In the genomic region with DNA sequence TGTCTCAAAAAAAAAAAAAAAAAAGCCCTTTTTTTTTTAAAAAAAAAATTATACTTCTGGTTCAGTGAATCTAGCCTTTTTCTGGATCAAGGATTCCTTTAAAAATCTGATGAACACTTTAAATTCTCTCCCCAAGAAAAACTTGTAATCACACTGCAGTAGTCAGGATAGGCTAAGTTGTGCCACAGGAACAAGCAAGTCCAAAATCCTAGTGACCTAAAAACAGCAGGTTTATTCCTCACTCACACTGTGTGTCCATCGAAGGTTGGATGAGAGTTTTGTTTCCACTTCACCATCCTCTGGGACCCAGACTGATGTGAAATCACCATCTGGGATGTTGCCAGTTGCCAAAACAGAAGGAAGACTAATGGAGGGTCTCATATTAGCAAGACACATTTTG, we compare ENCODE assay signal across 1 cellular context.
TF ChIP-seq lines count a peak whose summit lies in the region.

No MANE protein-coding gene starts in this region.

TF ChIP-seq in HepG2, 621 proteins besides CTCF, POLR2A, EP300 and RAD21:
- TF ChIP-seq ZNF12 (CRISPR knock-in tag; IDR thresholded peaks at IDR 0.05) (peak; percentile 98), SOX6 (IDR thresholded peaks at IDR 0.05) (no peak), SOX6 (CRISPR knock-in tag; IDR thresholded peaks at IDR 0.05) (no peak), RXRB (CRISPR knock-in tag; IDR thresholded peaks at IDR 0.05; ENCODE audit: borderline replicate concordance) (no peak), SNAPC2 (CRISPR knock-in tag; IDR thresholded peaks at IDR 0.05) (no peak), PHF20 (CRISPR knock-in tag; IDR thresholded peaks at IDR 0.05) (no peak)
